Comparison of ENCODE assay signal across 9 cellular contexts in the genomic region with DNA sequence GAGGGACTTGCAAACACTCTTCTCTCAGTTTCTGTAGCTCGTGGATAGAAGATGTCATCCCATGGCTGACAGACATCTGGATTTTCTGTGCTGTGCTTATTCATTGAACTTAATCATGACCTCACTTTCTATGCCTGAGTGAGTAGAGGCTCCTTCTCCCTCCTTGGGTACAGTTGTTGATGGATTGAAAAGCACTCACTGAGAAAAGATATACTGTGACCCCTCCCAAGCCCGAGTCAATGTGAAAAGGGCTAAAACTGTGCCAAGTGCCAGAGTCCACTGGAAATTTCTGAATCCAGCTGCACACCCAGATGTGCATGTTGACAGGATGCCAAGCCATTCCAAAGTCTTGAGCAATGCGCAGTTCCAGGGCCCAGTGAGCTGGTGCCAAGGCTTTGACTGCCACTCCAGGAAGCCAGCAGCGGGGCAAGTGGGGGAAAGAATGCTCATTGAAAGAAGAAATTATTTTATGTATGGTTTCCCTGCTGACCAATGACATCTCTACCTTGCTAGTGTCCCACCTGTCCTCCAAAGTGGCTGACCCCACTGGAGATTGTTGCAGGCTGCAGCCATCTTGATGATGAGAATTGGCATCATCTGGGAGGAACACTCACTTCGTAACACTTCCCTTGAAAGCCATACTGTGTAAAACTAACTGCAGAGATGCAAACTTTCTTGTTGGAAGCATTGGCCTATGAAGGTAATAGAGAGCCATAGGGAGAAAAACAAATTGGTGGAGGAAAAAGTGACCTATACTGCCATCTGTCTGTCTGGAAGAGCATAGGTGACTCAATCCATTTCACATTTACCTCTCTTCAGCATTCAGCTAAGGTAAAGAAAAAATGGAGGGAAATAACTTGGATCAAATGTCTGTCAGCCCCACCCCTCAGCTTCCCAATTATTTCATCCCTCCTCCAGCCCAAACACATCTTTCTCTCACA.
DNase-seq lines count a peak whose midpoint lies in the region; ATAC-seq and TF ChIP-seq lines count a peak whose summit lies in the region.
"Had no signal": no experiment of that assay in that cellular context is flagged by ENCODE, and none has a peak within 500 bp of the region (broad histone marks: within the 10 kb centered on the region; RNA-seq: fewer than 3 reads in every experiment).

No MANE protein-coding gene starts in this region.

- intact Hi-C loops in left ventricle myocardium superior (cut with micrococcal nuclease), result no loop called here

- H3K36me3 Mint-ChIP-seq in type B pancreatic cell, result no peaks in the 10 kb centered on the region

- H3K4me3 Mint-ChIP-seq in type B pancreatic cell, result no peak overlapping the region
- H3K4me3 Mint-ChIP-seq: T-helper 1 cell treated with Interleukin-12 subunit alpha and Interleukin-12 subunit beta and Interleukin-4 antibody, amounts not matched to agents 30 μg/mL and 1 μg/mL, for 36 hours had no signal

- H3K9me3 Mint-ChIP-seq in type B pancreatic cell, result peaks cover 9% of the 10 kb centered on the region
- H3K9me3 Mint-ChIP-seq: T-helper 1 cell treated with Interleukin-12 subunit alpha and Interleukin-12 subunit beta and Interleukin-4 antibody, amounts not matched to agents 30 μg/mL and 1 μg/mL, for 36 hours had no signal

- H3K27ac Mint-ChIP-seq in type B pancreatic cell, result no peak overlapping the region
- H3K27ac Mint-ChIP-seq: T-helper 1 cell treated with Interleukin-12 subunit alpha and Interleukin-12 subunit beta and Interleukin-4 antibody, amounts not matched to agents 30 μg/mL and 1 μg/mL, for 36 hours had no signal

- DNase-seq in NCI-H82 (lab: John Stamatoyannopoulos, UW) (peak; percentile 35), NCI-H82 treated with DMSO at 0.1 percent for 48 hours (lab: John Stamatoyannopoulos, UW; ENCODE audit: unreplicated experiment) (no peak), RPMI8226 (peak; percentile 4), left ventricle myocardium superior (peak; percentile 52), type B pancreatic cell (ENCODE audit: extremely low spot score, unreplicated experiment) (no peak)
- no peak for DNase-seq in stimulated activated CD4-positive, alpha-beta T cell treated with anti-CD3 and anti-CD28 coated beads, Interleukin-12 subunit alpha, Interleukin-12 subunit beta, amount 100 ng/mL, for 4 hours
- DNase-seq in activated CD8-positive, alpha-beta memory T cell treated with anti-CD3 and anti-CD28 coated beads for 24 hours, result no peak

- no peaks in the 10 kb centered on the region for H3K4me1 Mint-ChIP-seq in type B pancreatic cell (ENCODE audit: unreplicated experiment)

- ATAC-seq in left ventricle myocardium superior, result peak; percentile 69
- no peak for ATAC-seq in GM21576 (IDR thresholded peaks at IDR 0.05; ENCODE audit: unreplicated experiment)

- no peaks in the 10 kb centered on the region for H3K27me3 Mint-ChIP-seq in type B pancreatic cell

- peak; percentile 75 for TF ChIP-seq CTCF in type B pancreatic cell (conservative IDR thresholded peaks at IDR 0.05)

Comparison
In these comparisons a context has a peak if more than half of its experiments do, and no peak if none do; other contexts are left out.
1. DNase-seq: peak in NCI-H82 (single experiment), RPMI8226 (single experiment) and left ventricle myocardium superior (single experiment); none in NCI-H82 treated with DMSO at 0.1 percent for 48 hours (single experiment), type B pancreatic cell (single experiment), stimulated activated CD4-positive, alpha-beta T cell treated with anti-CD3 and anti-CD28 coated beads, Interleukin-12 subunit alpha, Interleukin-12 subunit beta, amount 100 ng/mL, for 4 hours (single experiment) and activated CD8-positive, alpha-beta memory T cell treated with anti-CD3 and anti-CD28 coated beads for 24 hours (single experiment).